Comparison of ENCODE assay signal across 8 cellular contexts in genomic region chr2:70143314-70144150, GRCh38. TPM values are rescaled to one million over a fixed set of nuclear protein-coding genes. Genes with fewer than 3 reads are reported as not detected.
DNase-seq lines count a peak whose midpoint lies in the region; ATAC-seq and TF ChIP-seq lines count a peak whose summit lies in the region.

No MANE protein-coding gene starts in this region.

- no peak for TF ChIP-seq RAD21 in neural cell (conservative IDR thresholded peaks at IDR 0.05)

- peak overlapping the region; percentile 44 for H3K4me3 ChIP-seq in fibroblast of mammary gland (ENCODE audit: control insufficient read depth, low read depth, low read length)
- H3K4me3 ChIP-seq in neural cell (ENCODE audit: low read length) = peak overlapping the region; percentile 76

- peak overlapping the region; percentile 84 for H3K9ac ChIP-seq in neural cell (ENCODE audit: low read length)

- no peaks in the 10 kb centered on the region for H4K20me1 ChIP-seq in neural cell (ENCODE audit: insufficient read depth)

- H3F3A ChIP-seq in neural cell (ENCODE audit: insufficient read depth, low read length, poor library complexity, severe bottlenecking) = no peaks in the 10 kb centered on the region

- TF ChIP-seq CTCF in fibroblast of mammary gland (conservative IDR thresholded peaks at IDR 0.05; ENCODE audit: control insufficient read depth, insufficient read depth, low read depth, low read length) (no peak), neural cell (IDR thresholded peaks at IDR 0.05; ENCODE audit: poor library complexity, severe bottlenecking) (no peak), omental fat pad (IDR thresholded peaks at IDR 0.05) (no peak)

- H3K27me3 ChIP-seq in neural cell (ENCODE audit: insufficient read depth, low read depth, low read length) = no peaks in the 10 kb centered on the region

- no peak for ATAC-seq in omental fat pad (ENCODE audit: low FRiP score)

- H3K36me3 ChIP-seq in neural cell (ENCODE audit: insufficient read depth, low read length) = no peaks in the 10 kb centered on the region

- peak overlapping the region; percentile 71 for H2AFZ ChIP-seq in neural cell (ENCODE audit: low read depth, low read length)

- no peaks in the 10 kb centered on the region for H3K9me2 ChIP-seq in neural cell (ENCODE audit: insufficient read depth, low read length)

- peak overlapping the region; percentile 96 for H3K27ac ChIP-seq in neural cell (ENCODE audit: low read length)

- H3K4me2 ChIP-seq in neural cell (ENCODE audit: low read length) = peak overlapping the region; percentile 81

- TF ChIP-seq EP300 in neural cell (conservative IDR thresholded peaks at IDR 0.05; ENCODE audit: poor library complexity, severe bottlenecking) = no peak

- peak; percentile 41 for DNase-seq in activated gamma-delta T cell treated with Interleukin-2 at 50 U/mL for 16 hours
- no peak for DNase-seq in activated gamma-delta T cell (lab: John Stamatoyannopoulos, UW)
- DNase-seq in NCI-H2227 (lab: John Stamatoyannopoulos, UW; ENCODE audit: unreplicated experiment) = peak; percentile 82
- peak; percentile 58 for DNase-seq in activated T-cell treated with anti-CD3 and anti-CD28 coated beads, Interleukin-2, amount 50 U/mL, for 1 hour
- DNase-seq in fibroblast of mammary gland (ENCODE audit: low read depth) = peak; percentile 45
- no peak for DNase-seq in cortex of kidney (lab: John Stamatoyannopoulos, UW)
- DNase-seq in omental fat pad (ENCODE audit: low spot score) = no peak

- no peaks in the 10 kb centered on the region for H3K79me2 ChIP-seq in neural cell (replicated peaks; ENCODE audit: insufficient read depth, low read length)

- no peaks in the 10 kb centered on the region for H3K9me3 ChIP-seq in neural cell (ENCODE audit: low read length)

TF ChIP-seq in neural cell, 6 proteins besides CTCF, POLR2A, EP300 and RAD21:
- TF ChIP-seq MXI1 (conservative IDR thresholded peaks at IDR 0.05; ENCODE audit: poor library complexity, severe bottlenecking) = no peak
- no peak for TF ChIP-seq REST (IDR thresholded peaks at IDR 0.05; ENCODE audit: borderline replicate concordance)
- TF ChIP-seq EZH2 (IDR thresholded peaks at IDR 0.05; ENCODE audit: borderline replicate concordance, insufficient read depth, low read length, poor library complexity, severe bottlenecking) = no peak
- no peak for TF ChIP-seq POLR2AphosphoS5 (IDR thresholded peaks at IDR 0.05)
- TF ChIP-seq SMC3 (conservative IDR thresholded peaks at IDR 0.05; ENCODE audit: poor library complexity) = no peak

RNA-seq across cellular contexts. Expression of gene C2orf42, which starts 47.3 kb away (rescaled TPM):
- 8.6 and 14.4 TPM in 2 replicates for polyA plus RNA-seq in neural cell
- polyA minus RNA-seq in neural cell = 32.1 and 34.1 TPM in 2 replicates
- total RNA-seq in omental fat pad = 10 to 100 TPM; 10.6 to 15.3 (median 11.2) TPM

RNA-seq across cellular contexts. Expression of gene PCBP1, which starts 56.3 kb away (rescaled TPM):
- 33.3 and 42.5 TPM in 2 replicates for polyA plus RNA-seq in neural cell
- 30.7 and 39.9 TPM in 2 replicates for polyA minus RNA-seq in neural cell
- total RNA-seq in omental fat pad = 100 to 1,000 TPM; 200 to 256 (median 209) TPM

Comparison
In these comparisons a context has a peak if more than half of its experiments do, and no peak if none do; other contexts are left out.
1. DNase-seq: peak in activated gamma-delta T cell treated with Interleukin-2 at 50 U/mL for 16 hours (single experiment), NCI-H2227 (single experiment), activated T-cell treated with anti-CD3 and anti-CD28 coated beads, Interleukin-2, amount 50 U/mL, for 1 hour (single experiment) and fibroblast of mammary gland (single experiment); none in activated gamma-delta T cell (single experiment), cortex of kidney (single experiment) and omental fat pad (single experiment).